Comparison of ENCODE assay signal across 11 cellular contexts in the genomic region with DNA sequence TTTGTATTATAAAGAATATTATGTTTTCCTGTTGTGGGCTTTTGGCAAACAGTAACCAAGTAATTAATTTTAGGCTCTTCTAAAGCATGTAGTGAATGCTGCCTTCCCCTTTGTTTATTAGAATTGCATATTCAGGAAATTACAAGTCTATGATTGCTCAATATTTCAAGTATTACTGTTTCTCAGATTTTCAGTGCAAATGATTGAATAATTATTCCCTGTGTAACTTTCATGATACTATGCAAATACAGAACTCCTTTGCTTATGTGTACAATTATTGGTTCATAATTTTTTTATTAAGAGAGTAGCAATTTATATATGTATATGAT.
DNase-seq lines count a peak whose midpoint lies in the region; ATAC-seq, FAIRE-seq and TF ChIP-seq lines count a peak whose summit lies in the region.
"Had no signal": no experiment of that assay in that cellular context is flagged by ENCODE, and none has a peak within 500 bp of the region (broad histone marks: within the 10 kb centered on the region; RNA-seq: fewer than 3 reads in every experiment).

No MANE protein-coding gene starts in this region.

- TF ChIP-seq RAD21 in SK-N-SH (IDR thresholded peaks at IDR 0.05; ENCODE audit: low read length): no peak

- H3K9me1 ChIP-seq in endothelial cell of umbilical vein (replicated peaks; ENCODE audit: control insufficient read depth, extremely low read depth, insufficient read depth, low read length): no peaks in the 10 kb centered on the region

- H3K27ac ChIP-seq in SK-N-SH (ENCODE audit: low read depth in 2 of 2, low read length in 1 of 2) (peak overlapping the region; percentile 95 to 99), endothelial cell of umbilical vein (ENCODE audit: insufficient read depth, low read depth, low read length) (peak overlapping the region; percentile 93), muscle layer of duodenum (ENCODE audit: low read length) (peak overlapping the region; percentile 82), uterus (peak overlapping the region; percentile 85 to 89)
- H3K27ac ChIP-seq: HL-60 had no signal

- H3K36me3 ChIP-seq in SK-N-SH (replicated peaks in 1 of 2; ENCODE audit: control insufficient read depth in 1 of 2, insufficient read depth in 2 of 2, low read length in 1 of 2) (no peaks in the 10 kb centered on the region), endothelial cell of umbilical vein (ENCODE audit: control insufficient read depth in 2 of 2, extremely low read depth in 1 of 2, insufficient read depth in 2 of 2, low read length in 2 of 2) (no peaks in the 10 kb centered on the region), muscle layer of duodenum (ENCODE audit: control insufficient read depth in 1 of 2, insufficient read depth in 2 of 2, low read length in 2 of 2) (peaks cover 0 to 4% of the 10 kb centered on the region in 2 donors), uterus (no peaks in the 10 kb centered on the region)

- POLR2A ChIA-PET in SK-N-SH (lab: Yijun Ruan, JAX): no interaction called here
- POLR2A ChIA-PET in endothelial cell of umbilical vein (lab: Charles Lee): no interaction called here

- TF ChIP-seq CTCF in SK-N-SH (IDR thresholded peaks at IDR 0.05) (no peak), endothelial cell of umbilical vein (IDR thresholded peaks at IDR 0.05; ENCODE audit: extremely low read depth in 1 of 2, insufficient read depth in 1 of 2, low read depth in 1 of 2, low read length in 2 of 2) (no peak), uterus (IDR thresholded peaks at IDR 0.05) (no peak)

- peak overlapping the region; percentile 77; the same call in 1 of the 2 replicates for H2AFZ ChIP-seq in SK-N-SH (ENCODE audit: low read depth)
- peak overlapping the region; percentile 64 for H2AFZ ChIP-seq in endothelial cell of umbilical vein (ENCODE audit: low read depth, low read length)

- intact Hi-C loops in endothelial cell of umbilical vein (cut with micrococcal nuclease) (no loop called here), uterus (cut with DNase I; ENCODE audit: low total_unique reads) (loop anchor here (1.0 kb wide), 1 partner anchor 30 kb away; no protein-coding TSS in a partner anchor)

- peak overlapping the region; percentile 51 for H3K9ac ChIP-seq in SK-N-SH
- H3K9ac ChIP-seq in endothelial cell of umbilical vein (replicated peaks; ENCODE audit: extremely low read depth, insufficient read depth, low read length): peak overlapping the region; percentile 56

- H3K27me3 ChIP-seq in SK-N-SH (ENCODE audit: insufficient read depth): no peaks in the 10 kb centered on the region
- no peaks in the 10 kb centered on the region for H3K27me3 ChIP-seq in endothelial cell of umbilical vein (ENCODE audit: control insufficient read depth in 2 of 2, insufficient read depth in 2 of 2, low read length in 2 of 2)
- H3K27me3 ChIP-seq in muscle layer of duodenum (ENCODE audit: low read depth, low read length): no peaks in the 10 kb centered on the region
- H3K27me3 ChIP-seq in uterus: no peaks in the 10 kb centered on the region
- H3K27me3 ChIP-seq: dorsolateral prefrontal cortex had no signal

- H4K20me1 ChIP-seq in SK-N-SH (ENCODE audit: insufficient read depth) (no peaks in the 10 kb centered on the region), endothelial cell of umbilical vein (replicated peaks; ENCODE audit: control insufficient read depth, extremely low read depth, insufficient read depth, low read length) (no peaks in the 10 kb centered on the region)

- H3K4me3 ChIP-seq in SK-N-SH (ENCODE audit: low read depth in 2 of 2, low read length in 1 of 2) (peak overlapping the region in 1 of 2 experiments; percentile 8; a peak in 1 of 4 replicates), endothelial cell of umbilical vein (replicated peaks in 1 of 3; ENCODE audit: insufficient read depth in 1 of 3, low read depth in 1 of 3, low read length in 3 of 3) (no peak overlapping the region), muscle layer of duodenum (ENCODE audit: low read depth in 1 of 2, low read length in 2 of 2) (no peak overlapping the region), uterus (no peak overlapping the region)
- H3K4me3 ChIP-seq: dorsolateral prefrontal cortex had no signal

- FAIRE-seq in endothelial cell of umbilical vein (lab: Jason Lieb, UNC): no peak

- CTCF ChIA-PET in SK-N-SH (lab: Yijun Ruan, JAX): interaction anchor here (1.5 to 2.5 kb wide), 2 partner anchors 19 to 67 kb away, joined by 7 to 11 read pairs; no protein-coding TSS in a partner anchor
- CTCF ChIA-PET in endothelial cell of umbilical vein (lab: Charles Lee): interaction anchor here (0.6 to 2.2 kb wide), 7 partner anchors 12 to 70 kb away, joined by 3 to 11 read pairs (median 4); no protein-coding TSS in a partner anchor

- H3F3A ChIP-seq in SK-N-SH (replicated peaks; ENCODE audit: insufficient read depth): peaks cover 37% of the 10 kb centered on the region

- H3K9me3 ChIP-seq in SK-N-SH (no peaks in the 10 kb centered on the region), endothelial cell of umbilical vein (replicated peaks; ENCODE audit: control insufficient read depth, insufficient read depth, low read length) (no peaks in the 10 kb centered on the region), muscle layer of duodenum (ENCODE audit: control insufficient read depth in 1 of 2, low read length in 2 of 2) (no peaks in the 10 kb centered on the region), uterus (no peaks in the 10 kb centered on the region)

- H3K79me2 ChIP-seq in SK-N-SH (ENCODE audit: insufficient read depth): no peaks in the 10 kb centered on the region
- H3K79me2 ChIP-seq in endothelial cell of umbilical vein (ENCODE audit: control insufficient read depth, insufficient read depth, low read length): no peaks in the 10 kb centered on the region

- no peak for TF ChIP-seq EP300 in SK-N-SH (IDR thresholded peaks at IDR 0.05; ENCODE audit: borderline replicate concordance in 1 of 2, low read depth in 1 of 2, low read length in 1 of 2)

- dilution Hi-C loops in endothelial cell of umbilical vein (cut with MboI; ENCODE audit: extremely low pct_ligation_motif_present, low sequenced_read_pairs): loop anchor here (25.0 kb wide), 1 partner anchor 489 kb away; no protein-coding TSS in a partner anchor

- H3K4me1 ChIP-seq in SK-N-SH (ENCODE audit: control insufficient read depth in 1 of 2, insufficient read depth in 2 of 2, low read depth in 1 of 2, low read length in 1 of 2) (peaks cover 22 to 60% of the 10 kb centered on the region in 2 experiments), endothelial cell of umbilical vein (ENCODE audit: control insufficient read depth, extremely low read depth, insufficient read depth, low read length) (peaks cover 27% of the 10 kb centered on the region), muscle layer of duodenum (ENCODE audit: control insufficient read depth in 1 of 2, insufficient read depth in 2 of 2, low read length in 2 of 2) (peaks cover 23 to 28% of the 10 kb centered on the region in 2 donors), uterus (peaks cover 6 to 13% of the 10 kb centered on the region in 2 donors)

- no TSS peak for BruUV-seq in endothelial cell of umbilical vein (replicated peaks; lab: Mats Ljungman, UMichigan)

- DNase-seq in SK-N-SH (no peak), endothelial cell of umbilical vein (ENCODE audit: low read depth, low spot score) (no peak), uterus (no peak), NCI-H345 (lab: John Stamatoyannopoulos, UW) (no peak), OCI-M1 (lab: John Stamatoyannopoulos, UW) (no peak)
- DNase-seq: dorsolateral prefrontal cortex, occipital lobe had no signal

- H3K9me2 ChIP-seq in SK-N-SH: no peaks in the 10 kb centered on the region

- ATAC-seq in SK-N-SH treated with all-trans-retinoic acid at 6 μM for 48 hours (no peak), HG02678 (IDR thresholded peaks at IDR 0.05; ENCODE audit: unreplicated experiment) (no peak)

- H3K4me2 ChIP-seq in SK-N-SH (peak overlapping the region; percentile 71; the same call in 1 of the 2 replicates), endothelial cell of umbilical vein (ENCODE audit: insufficient read depth, low read length) (peak overlapping the region; percentile 43)

- TF ChIP-seq POLR2A in endothelial cell of umbilical vein (IDR thresholded peaks at IDR 0.05; ENCODE audit: low read depth, low read length) (no peak), uterus (IDR thresholded peaks at IDR 0.05) (no peak)

TF ChIP-seq in SK-N-SH, 30 proteins besides CTCF, POLR2A, EP300 and RAD21 (continues in another document):
- TF ChIP-seq, protein P1, sequence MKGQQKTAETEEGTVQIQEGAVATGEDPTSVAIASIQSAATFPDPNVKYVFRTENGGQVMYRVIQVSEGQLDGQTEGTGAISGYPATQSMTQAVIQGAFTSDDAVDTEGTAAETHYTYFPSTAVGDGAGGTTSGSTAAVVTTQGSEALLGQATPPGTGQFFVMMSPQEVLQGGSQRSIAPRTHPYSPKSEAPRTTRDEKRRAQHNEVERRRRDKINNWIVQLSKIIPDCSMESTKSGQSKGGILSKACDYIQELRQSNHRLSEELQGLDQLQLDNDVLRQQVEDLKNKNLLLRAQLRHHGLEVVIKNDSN (IDR thresholded peaks at IDR 0.05; ENCODE audit: borderline replicate concordance, low read depth): no peak
- no peak for TF ChIP-seq RCOR1 (IDR thresholded peaks at IDR 0.05; ENCODE audit: low read length)
- TF ChIP-seq POLR2AphosphoS5 (IDR thresholded peaks at IDR 0.05; ENCODE audit: low read depth, low read length): no peak

TF ChIP-seq in SK-N-SH treated with all-trans-retinoic acid at 6 μM for 48 hours, 23 proteins besides CTCF, POLR2A, EP300 and RAD21 (continues in another document):
- TF ChIP-seq, protein P2, sequence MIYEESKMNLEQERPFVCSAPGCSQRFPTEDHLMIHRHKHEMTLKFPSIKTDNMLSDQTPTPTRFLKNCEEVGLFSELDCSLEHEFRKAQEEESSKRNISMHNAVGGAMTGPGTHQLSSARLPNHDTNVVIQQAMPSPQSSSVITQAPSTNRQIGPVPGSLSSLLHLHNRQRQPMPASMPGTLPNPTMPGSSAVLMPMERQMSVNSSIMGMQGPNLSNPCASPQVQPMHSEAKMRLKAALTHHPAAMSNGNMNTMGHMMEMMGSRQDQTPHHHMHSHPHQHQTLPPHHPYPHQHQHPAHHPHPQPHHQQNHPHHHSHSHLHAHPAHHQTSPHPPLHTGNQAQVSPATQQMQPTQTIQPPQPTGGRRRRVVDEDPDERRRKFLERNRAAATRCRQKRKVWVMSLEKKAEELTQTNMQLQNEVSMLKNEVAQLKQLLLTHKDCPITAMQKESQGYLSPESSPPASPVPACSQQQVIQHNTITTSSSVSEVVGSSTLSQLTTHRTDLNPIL (CRISPR knock-in tag; IDR thresholded peaks at IDR 0.05; ENCODE audit: low read depth): no peak

TF ChIP-seq in endothelial cell of umbilical vein, 7 proteins besides CTCF, POLR2A, EP300 and RAD21 (continues in another document):
- TF ChIP-seq GATA2 (IDR thresholded peaks at IDR 0.05; ENCODE audit: insufficient read depth, insufficient read length, low read depth, low read length) (no peak), MYC (IDR thresholded peaks at IDR 0.05; ENCODE audit: low read depth, low read length) (no peak), FOS (IDR thresholded peaks at IDR 0.05; ENCODE audit: borderline replicate concordance, insufficient read depth, low read length) (no peak)
- TF ChIP-seq, protein P3, sequence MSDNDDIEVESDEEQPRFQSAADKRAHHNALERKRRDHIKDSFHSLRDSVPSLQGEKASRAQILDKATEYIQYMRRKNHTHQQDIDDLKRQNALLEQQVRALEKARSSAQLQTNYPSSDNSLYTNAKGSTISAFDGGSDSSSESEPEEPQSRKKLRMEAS (IDR thresholded peaks at IDR 0.05; ENCODE audit: insufficient read depth, insufficient read length): no peak
